In the genomic region with DNA sequence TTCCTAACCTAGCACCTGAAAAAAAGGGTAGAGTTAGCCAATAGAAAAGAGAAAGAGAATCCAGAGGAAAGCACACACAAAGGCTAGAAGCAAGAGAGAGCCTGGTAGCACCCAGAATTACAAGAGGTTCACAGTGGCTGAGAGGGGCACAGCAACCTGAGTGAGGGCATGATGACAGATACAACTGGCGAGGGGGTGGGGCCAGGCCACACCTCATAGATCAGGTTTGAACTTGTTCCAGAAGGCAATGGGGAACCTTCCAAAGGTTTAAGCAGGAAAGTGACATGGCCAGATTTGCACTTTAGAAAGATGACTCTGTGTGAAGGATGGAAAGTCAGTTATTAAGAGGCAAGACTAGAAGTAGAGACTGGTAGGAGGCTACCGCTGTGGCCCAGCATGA, we compare ENCODE assay signal across 1 cellular context.
TF ChIP-seq lines count a peak whose summit lies in the region.

No MANE protein-coding gene starts in this region.

TF ChIP-seq in HCT116, 20 proteins besides CTCF, POLR2A, EP300 and RAD21:
- TF ChIP-seq, protein P1, sequence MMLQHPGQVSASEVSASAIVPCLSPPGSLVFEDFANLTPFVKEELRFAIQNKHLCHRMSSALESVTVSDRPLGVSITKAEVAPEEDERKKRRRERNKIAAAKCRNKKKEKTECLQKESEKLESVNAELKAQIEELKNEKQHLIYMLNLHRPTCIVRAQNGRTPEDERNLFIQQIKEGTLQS (IDR thresholded peaks at IDR 0.05), result no peak
- no peak for TF ChIP-seq CBX3 (IDR thresholded peaks at IDR 0.05; ENCODE audit: low read depth)
- TF ChIP-seq, protein P2, sequence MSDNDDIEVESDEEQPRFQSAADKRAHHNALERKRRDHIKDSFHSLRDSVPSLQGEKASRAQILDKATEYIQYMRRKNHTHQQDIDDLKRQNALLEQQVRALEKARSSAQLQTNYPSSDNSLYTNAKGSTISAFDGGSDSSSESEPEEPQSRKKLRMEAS (IDR thresholded peaks at IDR 0.05), result no peak
- TF ChIP-seq SIN3A (IDR thresholded peaks at IDR 0.05; ENCODE audit: low read depth), result no peak
- TF ChIP-seq SRF (IDR thresholded peaks at IDR 0.05; ENCODE audit: low read depth), result no peak
- TF ChIP-seq POLR2AphosphoS5 (IDR thresholded peaks at IDR 0.05; ENCODE audit: low read depth, low read length), result no peak
- TF ChIP-seq EZH2phosphoT487 (IDR thresholded peaks at IDR 0.05; ENCODE audit: borderline replicate concordance), result no peak
- no peak for TF ChIP-seq YY1 (IDR thresholded peaks at IDR 0.05; ENCODE audit: extremely low read depth, insufficient replicate concordance, low read depth, low read length)
- no peak for TF ChIP-seq ZFX (IDR thresholded peaks at IDR 0.05)
- TF ChIP-seq TCF7L2 (IDR thresholded peaks at IDR 0.05; ENCODE audit: borderline replicate concordance, extremely low read depth, insufficient read depth, insufficient read length), result no peak
TF ChIP-seq in HCT116: peak in this region for 0.
